Comparison of ENCODE assay signal across 20 cellular contexts in genomic region chr9:84411647-84412267, GRCh38.
"Had no signal": no experiment of that assay in that cellular context is flagged by ENCODE, and none has a peak within 500 bp of the region (broad histone marks: within the 10 kb centered on the region; RNA-seq: fewer than 3 reads in every experiment).

No MANE protein-coding gene starts in this region.

- H3K27me3 Mint-ChIP-seq: activated naive CD8-positive, alpha-beta T cell; stimulated activated naive CD8-positive, alpha-beta T cell treated with anti-CD3 and anti-CD28 coated beads, Interleukin-15, amount 100 ng/mL, for 72 hours had no signal

- H3K4me3 ChIP-seq: cardiac muscle cell, esophagus squamous epithelium, lung, SJSA1, skin epidermis, testis had no signal

- H3K36me3 ChIP-seq: cardiac muscle cell, esophagus squamous epithelium, SJSA1 had no signal

- DNase-seq: activated CD4-positive, alpha-beta T cell treated with anti-CD3 and anti-CD28 coated beads for 48 hours; activated CD8-positive, alpha-beta memory T cell treated with anti-CD3 and anti-CD28 coated beads, Interleukin-2, amount 50 U/mL, for 4 hours; activated CD8-positive, alpha-beta T cell treated with anti-CD3 and anti-CD28 coated beads, Interleukin-2, amount 10 ng/mL, durations not matched to agents 7 days and 5 days; activated gamma-delta T cell; activated T-cell treated with anti-CD3 and anti-CD28 coated beads, Interleukin-2, amount 50 U/mL, for 72 hours; effector CD4-positive, alpha-beta T cell; esophagus squamous epithelium; foreskin keratinocyte; posterior cingulate gyrus; stimulated activated CD4-positive, alpha-beta T cell treated with anti-CD3 and anti-CD28 coated beads, Interleukin-15, amount 100 ng/mL, for 24 hours; stimulated activated CD4-positive, alpha-beta T cell treated with anti-CD3 and anti-CD28 coated beads, Interleukin-4, amount 100 ng/mL, for 4 hours; stimulated activated CD8-positive, alpha-beta memory T cell treated with anti-CD3 and anti-CD28 coated beads, Interleukin-4, amount 100 ng/mL, for 48 hours; stimulated activated naive CD8-positive, alpha-beta T cell treated with anti-CD3 and anti-CD28 coated beads, Interleukin-15, amount 100 ng/mL, for 72 hours; testis had no signal

- H3K4me1 Mint-ChIP-seq: stimulated activated naive CD8-positive, alpha-beta T cell treated with anti-CD3 and anti-CD28 coated beads, Interleukin-15, amount 100 ng/mL, for 72 hours; WTC11 had no signal

- H3K4me1 ChIP-seq: foreskin keratinocyte, SJSA1, testis had no signal

- ATAC-seq: activated CD8-positive, alpha-beta T cell treated with anti-CD3 and anti-CD28 coated beads, Interleukin-2, amount 10 ng/mL, durations not matched to agents 7 days and 5 days; activated T-cell treated with anti-CD3 and anti-CD28 coated beads, Interleukin-2, amount 50 U/mL, for 72 hours; foreskin keratinocyte; stimulated activated naive CD8-positive, alpha-beta T cell treated with anti-CD3 and anti-CD28 coated beads, Interleukin-15, amount 100 ng/mL, for 72 hours; WTC11 had no signal

- H3K4me3 Mint-ChIP-seq: activated CD8-positive, alpha-beta T cell treated with anti-CD3 and anti-CD28 coated beads, Interleukin-2, amount 10 ng/mL, durations not matched to agents 7 days and 5 days; activated naive CD8-positive, alpha-beta T cell; activated T-cell treated with anti-CD3 and anti-CD28 coated beads, Interleukin-2, amount 50 U/mL, for 72 hours; stimulated activated naive CD8-positive, alpha-beta T cell treated with anti-CD3 and anti-CD28 coated beads, Interleukin-15, amount 100 ng/mL, for 72 hours; WTC11 had no signal

- H3K27ac Mint-ChIP-seq: activated CD8-positive, alpha-beta T cell treated with anti-CD3 and anti-CD28 coated beads, Interleukin-2, amount 10 ng/mL, durations not matched to agents 7 days and 5 days; activated naive CD8-positive, alpha-beta T cell; activated T-cell treated with anti-CD3 and anti-CD28 coated beads, Interleukin-2, amount 50 U/mL, for 72 hours; stimulated activated naive CD8-positive, alpha-beta T cell treated with anti-CD3 and anti-CD28 coated beads, Interleukin-15, amount 100 ng/mL, for 72 hours; WTC11 had no signal

- H3K27ac ChIP-seq: cardiac muscle cell, foreskin keratinocyte, SJSA1, testis had no signal

- H3K36me3 Mint-ChIP-seq: activated naive CD8-positive, alpha-beta T cell had no signal

- H3K27me3 ChIP-seq: cardiac muscle cell, esophagus squamous epithelium, foreskin keratinocyte, SJSA1, testis had no signal

- H3K9me3 ChIP-seq: SJSA1, testis had no signal
